8 cellular contexts compared by ENCODE assay signal in the genomic region with DNA sequence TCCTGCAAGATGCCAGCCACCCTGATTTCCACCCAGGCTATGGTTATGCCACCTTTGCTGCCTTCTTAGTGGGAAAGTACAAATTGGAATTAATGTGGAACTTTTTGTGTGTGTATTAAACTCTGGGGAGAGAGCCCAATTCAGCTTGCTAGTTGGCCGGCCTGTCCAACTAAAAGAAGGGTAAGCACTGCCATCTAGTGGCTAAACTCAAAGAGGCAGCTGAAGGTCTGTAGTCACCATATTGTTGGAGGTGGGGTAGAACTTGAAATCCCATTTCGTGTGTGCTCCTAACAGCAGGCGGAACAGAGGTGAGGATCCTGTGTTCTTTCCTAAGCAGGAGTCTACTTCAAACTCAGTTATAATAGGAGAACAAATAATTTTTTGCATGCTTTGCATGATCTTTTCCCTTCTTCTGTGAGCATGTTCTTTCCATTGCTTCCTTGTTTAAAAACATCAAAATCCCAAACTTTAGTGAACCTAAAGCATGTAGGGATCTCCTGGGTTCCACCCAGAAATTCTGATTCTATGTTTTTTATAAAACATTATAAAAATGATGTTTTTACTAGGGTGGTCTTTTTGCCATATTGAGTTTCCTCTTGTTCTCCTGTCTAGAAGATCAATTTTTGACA.
A peak's percentile ranks its signal among the peaks of the same experiment; 100 is the strongest.
DNase-seq lines count a peak whose midpoint lies in the region; ATAC-seq, FAIRE-seq and TF ChIP-seq lines count a peak whose summit lies in the region.

No MANE protein-coding gene starts in this region.

- H3K36me3 ChIP-seq in BLaER1 treated with 17β-estradiol and CSF1 and Interleukin-3, amounts not matched to agents 10 nM and 100 nM: peaks cover 0 to 67% (median 34%) of the 10 kb centered on the region in 11 experiments; a peak in 18 of 22 replicates
- H3K36me3 ChIP-seq in GM23248 (ENCODE audit: low read depth): no peaks in the 10 kb centered on the region
- H3K36me3 ChIP-seq in K562 (ENCODE audit: control insufficient read depth, insufficient read depth, low read length): no peaks in the 10 kb centered on the region

- H3K27me3 ChIP-seq in BLaER1 treated with 17β-estradiol and CSF1 and Interleukin-3, amounts not matched to agents 10 nM and 100 nM: no peaks in the 10 kb centered on the region
- no peaks in the 10 kb centered on the region for H3K27me3 ChIP-seq in GM23248 (replicated peaks; ENCODE audit: insufficient read depth)
- H3K27me3 ChIP-seq in K562 (ENCODE audit: control insufficient read depth in 2 of 2, insufficient read depth in 2 of 2, low read length in 2 of 2): peaks cover 0 to 20% of the 10 kb centered on the region in 2 experiments; a peak in 4 of 5 replicates

- no peak for TF ChIP-seq EP300 in K562 (IDR thresholded peaks at IDR 0.05; ENCODE audit: low read length)

- BruUV-seq in K562 (replicated peaks; lab: Mats Ljungman, UMichigan): no TSS peak

- H3K9me3 ChIP-seq in BLaER1 treated with 17β-estradiol and CSF1 and Interleukin-3, amounts not matched to agents 10 nM and 100 nM (replicated peaks in 1 of 11): no peaks in the 10 kb centered on the region
- H3K9me3 ChIP-seq in GM23248 (ENCODE audit: low read depth) (no peaks in the 10 kb centered on the region), K562 (replicated peaks; ENCODE audit: control insufficient read depth, insufficient read depth, low read depth, low read length) (no peaks in the 10 kb centered on the region)

- H3K4me3 ChIP-seq in BLaER1 treated with 17β-estradiol and CSF1 and Interleukin-3, amounts not matched to agents 10 nM and 100 nM: peak overlapping the region in 1 of 10 experiments; percentile 1; a peak in 1 of 20 replicates
- no peak overlapping the region for H3K4me3 ChIP-seq in GM23248
- no peak overlapping the region for H3K4me3 ChIP-seq in K562

- peaks cover 36 to 46% (median 39%) of the 10 kb centered on the region in 10 experiments for H3K4me1 ChIP-seq in BLaER1 treated with 17β-estradiol and CSF1 and Interleukin-3, amounts not matched to agents 10 nM and 100 nM
- H3K4me1 ChIP-seq in GM23248 (ENCODE audit: insufficient read depth) (peaks cover 13% of the 10 kb centered on the region), K562 (replicated peaks in 1 of 2; ENCODE audit: control insufficient read depth in 2 of 2, insufficient read depth in 2 of 2, low read length in 2 of 2) (peaks cover 0 to 2% of the 10 kb centered on the region in 2 experiments; a peak in 2 of 5 replicates)

- H3K4me2 ChIP-seq in BLaER1 treated with 17β-estradiol and CSF1 and Interleukin-3, amounts not matched to agents 10 nM and 100 nM: peak overlapping the region; percentile 71 to 92 (median 82)
- H3K4me2 ChIP-seq in GM23248 (ENCODE audit: unreplicated experiment) (no peak overlapping the region), K562 (ENCODE audit: insufficient read depth, low read length) (no peak overlapping the region)

- TF ChIP-seq CTCF in K562 (IDR thresholded peaks at IDR 0.05 in 2 of 3, conservative IDR thresholded peaks at IDR 0.05 in 1 of 3; ENCODE audit: insufficient read depth in 2 of 3, low read depth in 1 of 3, low read length in 3 of 3): peak; percentile 73 to 85 (median 74)

- DNase-seq in GM23248: peak; percentile 84
- peak; percentile 72 for DNase-seq in NCI-H2029 treated with DMSO at 0.1 percent for 48 hours (lab: John Stamatoyannopoulos, UW)
- DNase-seq in UCSD-AML1 (lab: John Stamatoyannopoulos, UW; ENCODE audit: unreplicated experiment): peak; percentile 23
- DNase-seq in K562 (ENCODE audit: extremely low read depth in 1 of 4, low spot score in 3 of 4): peak; percentile 63 to 75 (median 70)
- DNase-seq in iPS DF 4.7 (ENCODE audit: extremely low read depth, low spot score): peak; percentile 62
- peak; percentile 51 for DNase-seq in stimulated activated CD4-positive, alpha-beta T cell treated with anti-CD3 and anti-CD28 coated beads, Interleukin-12 subunit alpha, Interleukin-12 subunit beta, amount 100 ng/mL, for 4 hours

- peak overlapping the region in 8 of 11 experiments; percentile 39 to 67 (median 60); a peak in 14 of 22 replicates for H3K9ac ChIP-seq in BLaER1 treated with 17β-estradiol and CSF1 and Interleukin-3, amounts not matched to agents 10 nM and 100 nM
- no peak overlapping the region for H3K9ac ChIP-seq in GM23248
- H3K9ac ChIP-seq in K562 (ENCODE audit: insufficient read depth in 1 of 2, low read depth in 2 of 2, low read length in 2 of 2): no peak overlapping the region

- intact Hi-C loops in K562 (cut with micrococcal nuclease): loop anchor here (1.0 to 10.0 kb wide), 7 partner anchors 137 to 1080 kb away; partner anchors contain the start of genes GRIK4, SORL1 and SORL1-AS1

- POLR2A ChIA-PET in K562 (lab: Yijun Ruan, JAX): no interaction called here

- TF ChIP-seq POLR2A in K562 (conservative IDR thresholded peaks at IDR 0.05): no peak

- H3K27ac ChIP-seq in BLaER1 treated with 17β-estradiol and CSF1 and Interleukin-3, amounts not matched to agents 10 nM and 100 nM: peak overlapping the region in 8 of 11 experiments; percentile 65 to 82 (median 76); a peak in 16 of 22 replicates
- H3K27ac ChIP-seq in GM23248 (no peak overlapping the region), K562 (ENCODE audit: extremely low read depth, low read depth, low read length) (no peak overlapping the region)

- 5% methylated on average over 3 of the region's 3 CpGs for WGBS in GM23248 (ENCODE audit: low coverage in 1 of 2, low lambda C conversion rate in 2 of 2, missing lambda C conversion rate in 2 of 2), 2 experiments
- WGBS in K562 (ENCODE audit: insufficient coverage, low coverage, missing lambda C conversion rate): 0% methylated on average over 3 of the region's 3 CpGs

- ATAC-seq in K562 (peak; percentile 95), GM18517 (IDR thresholded peaks at IDR 0.05; ENCODE audit: unreplicated experiment) (no peak)

- CTCF ChIA-PET in K562 (lab: Yijun Ruan, JAX; ENCODE audit: low intra/inter-chr PET ratio): interaction anchor here (0.6 to 1.5 kb wide), 4 partner anchors 342 to 1356 kb away, joined by 3 to 5 read pairs (median 4); partner anchors contain the start of gene GRIK4

- TF ChIP-seq RAD21 in K562 (CRISPR knock-in tag; conservative IDR thresholded peaks at IDR 0.05 in 1 of 2, IDR thresholded peaks at IDR 0.05 in 1 of 2): peak; percentile 75 to 84

- no peaks in the 10 kb centered on the region for H3K79me2 ChIP-seq in GM23248 (ENCODE audit: insufficient read depth)
- H3K79me2 ChIP-seq in K562 (ENCODE audit: control insufficient read depth, insufficient read depth, low read length): no peaks in the 10 kb centered on the region

- in situ Hi-C loops in GM23248 (cut with MboI) (no loop called here), K562 (cut with MboI) (loop anchor here (10.0 kb wide), 3 partner anchors 267 to 1067 kb away; no protein-coding TSS in a partner anchor)

- peak; percentile 90 for FAIRE-seq in K562 (lab: Jason Lieb, UNC)

- H3K9me2 ChIP-seq in GM23248 (ENCODE audit: insufficient read depth): no peaks in the 10 kb centered on the region

- peaks cover 17% of the 10 kb centered on the region for H3F3A ChIP-seq in GM23248 (ENCODE audit: insufficient read depth)

- no peaks in the 10 kb centered on the region for H4K20me1 ChIP-seq in BLaER1 treated with 17β-estradiol and CSF1 and Interleukin-3, amounts not matched to agents 10 nM and 100 nM
- H4K20me1 ChIP-seq in GM23248 (ENCODE audit: insufficient read depth): no peaks in the 10 kb centered on the region
- no peaks in the 10 kb centered on the region; the same call in 1 of the 2 replicates for H4K20me1 ChIP-seq in K562 (replicated peaks; ENCODE audit: control insufficient read depth, insufficient read depth, low read length)

- no peaks in the 10 kb centered on the region for H3K9me1 ChIP-seq in K562 (ENCODE audit: control insufficient read depth, insufficient read depth, low read length)

- peak overlapping the region; percentile 58; the same call in 1 of the 2 replicates for H2AFZ ChIP-seq in GM23248
- H2AFZ ChIP-seq in K562 (ENCODE audit: low read depth, low read length): no peak overlapping the region

TF ChIP-seq in K562, 482 proteins besides CTCF, POLR2A, EP300 and RAD21 (continues in another document):
- TF ChIP-seq NBN (IDR thresholded peaks at IDR 0.05; ENCODE audit: low read depth) (no peak), ZNF76 (CRISPR knock-in tag; IDR thresholded peaks at IDR 0.05; ENCODE audit: borderline replicate concordance) (no peak), C11orf30 (IDR thresholded peaks at IDR 0.05; ENCODE audit: low read depth) (no peak), DEAF1 (CRISPR knock-in tag; IDR thresholded peaks at IDR 0.05) (0 out of 2 replicates have a peak, but pooled peaks have one; percentile 26), MTA3 (IDR thresholded peaks at IDR 0.05; ENCODE audit: borderline replicate concordance) (no peak), RBM14 (IDR thresholded peaks at IDR 0.05; ENCODE audit: borderline replicate concordance, insufficient read depth, low read depth, low read length) (no peak), ZNF24 (IDR thresholded peaks at IDR 0.05) (no peak), PREB (CRISPR knock-in tag; IDR thresholded peaks at IDR 0.05) (no peak), HDAC8 (tag; IDR thresholded peaks at IDR 0.05) (no peak), FOXJ3 (CRISPR knock-in tag; IDR thresholded peaks at IDR 0.05) (no peak), SMC3 (conservative IDR thresholded peaks at IDR 0.05; ENCODE audit: insufficient read depth, low read depth, low read length) (peak; percentile 66)

Comparison
In these comparisons a context has a peak if more than half of its experiments do, and no peak if none do; other contexts are left out.
1. H3K27ac ChIP-seq: peak in BLaER1 treated with 17β-estradiol and CSF1 and Interleukin-3, amounts not matched to agents 10 nM and 100 nM (8 of 11); none in GM23248 (single experiment) and K562 (single experiment).
2. H3K4me2 ChIP-seq: peak in BLaER1 treated with 17β-estradiol and CSF1 and Interleukin-3, amounts not matched to agents 10 nM and 100 nM (11 of 11); none in GM23248 (single experiment) and K562 (single experiment).
3. H3K9ac ChIP-seq: peak in BLaER1 treated with 17β-estradiol and CSF1 and Interleukin-3, amounts not matched to agents 10 nM and 100 nM (8 of 11); none in GM23248 (single experiment) and K562 (0 of 2).
4. DNase-seq: peak in every context shown above with its lines; median percentile 84 in GM23248; 72 in NCI-H2029 treated with DMSO at 0.1 percent for 48 hours; 70 in K562; 62 in iPS DF 4.7; 51 in stimulated activated CD4-positive, alpha-beta T cell treated with anti-CD3 and anti-CD28 coated beads, Interleukin-12 subunit alpha, Interleukin-12 subunit beta, amount 100 ng/mL, for 4 hours; 23 in UCSD-AML1.